ENCODE assay signal across 1 cellular context in genomic region chr10:133327651-133328357, GRCh38.
TF ChIP-seq lines count a peak whose summit lies in the region.

No MANE protein-coding gene starts in this region.

TF ChIP-seq in HepG2, 621 proteins besides CTCF, POLR2A, EP300 and RAD21:
- TF ChIP-seq ZNF205 (CRISPR knock-in tag; IDR thresholded peaks at IDR 0.05) (no peak), HOMEZ (CRISPR knock-in tag; IDR thresholded peaks at IDR 0.05; ENCODE audit: low read depth) (no peak), THYN1 (CRISPR knock-in tag; IDR thresholded peaks at IDR 0.05; ENCODE audit: borderline replicate concordance, low read depth) (no peak), ZBTB7A (CRISPR knock-in tag; IDR thresholded peaks at IDR 0.05) (0 out of 2 replicates have a peak, but pooled peaks have one; percentile 24)
